Comparison of ENCODE assay signal across 8 cellular contexts in genomic region chr18:48408727-48409590, GRCh38. TPM values are rescaled to one million over a fixed set of nuclear protein-coding genes. Genes with fewer than 3 reads are reported as not detected.
DNase-seq lines count a peak whose midpoint lies in the region; ATAC-seq and TF ChIP-seq lines count a peak whose summit lies in the region.

TSS of gene ZBTB7C (minus strand) at chr18:48409383.

- H3K9me3 ChIP-seq in ascending aorta (no peaks in the 10 kb centered on the region), iPS DF 6.9 (ENCODE audit: control insufficient read depth, insufficient read depth, low read length) (no peaks in the 10 kb centered on the region)

- H3K27ac ChIP-seq in ascending aorta (peak within 1 kb of the TSS; percentile 91 to 92), iPS DF 6.9 (ENCODE audit: low read length) (no peak within 1 kb of the TSS)

- no CpG with 5 or more reads among the region's 136 CpGs for whole genome bisulfite sequencing in iPS DF 6.9 (ENCODE audit: insufficient coverage, insufficient read length)

- H3K27me3 ChIP-seq in ascending aorta (no peaks in the 10 kb centered on the region), iPS DF 6.9 (ENCODE audit: control insufficient read depth, insufficient read depth, low read length) (peaks cover 28% of the 10 kb centered on the region)

- peaks cover 4 to 16% of the 10 kb centered on the region in 2 donors for H3K4me1 ChIP-seq in ascending aorta
- H3K4me1 ChIP-seq in iPS DF 6.9 (ENCODE audit: control insufficient read depth, insufficient read depth, low read length): peaks cover 7% of the 10 kb centered on the region

- H3K4me3 ChIP-seq in ascending aorta: peak within 1 kb of the TSS; percentile 95 to 98
- peak within 1 kb of the TSS; percentile 69 for H3K4me3 ChIP-seq in iPS DF 6.9 (ENCODE audit: low read length)
- peak within 1 kb of the TSS; percentile 65 for H3K4me3 ChIP-seq in retinal pigment epithelial cell (ENCODE audit: low read length)

- ATAC-seq in GM18502 (IDR thresholded peaks at IDR 0.05; ENCODE audit: poor library complexity, unreplicated experiment): peak; percentile 37

- TF ChIP-seq CTCF in ascending aorta (IDR thresholded peaks at IDR 0.05): no peak
- no peak for TF ChIP-seq CTCF in retinal pigment epithelial cell (conservative IDR thresholded peaks at IDR 0.05; ENCODE audit: low read depth, low read length)

- intact Hi-C loops in ascending aorta (cut with DNase I): loop anchor here (1.0 to 5.0 kb wide), 3 partner anchors 67 to 478 kb away; no protein-coding TSS in a partner anchor

- no peaks in the 10 kb centered on the region for H3K36me3 ChIP-seq in ascending aorta
- H3K36me3 ChIP-seq in iPS DF 6.9 (ENCODE audit: control insufficient read depth, insufficient read depth, low read length): no peaks in the 10 kb centered on the region

- DNase-seq in AG08396 (ENCODE audit: low spot score): peak; percentile 69
- DNase-seq in NCI-H2171 treated with DMSO at 0.1 percent for 48 hours (lab: John Stamatoyannopoulos, UW): peak; percentile 9
- no peak for DNase-seq in ascending aorta (ENCODE audit: low spot score in 2 of 2)
- DNase-seq in iPS DF 6.9 (ENCODE audit: low read depth, low spot score): no peak
- DNase-seq in retinal pigment epithelial cell (ENCODE audit: low read depth): no peak
- DNase-seq in SW 1271 (lab: John Stamatoyannopoulos, UW): no peak
- DNase-seq in cerebellar cortex (ENCODE audit: low spot score): no peak

RNA-seq across cellular contexts. Expression of gene ZBTB7C, which starts in this region (rescaled TPM):
- total RNA-seq in ascending aorta: 8.1 TPM

Comparison
In these comparisons a context has a peak if more than half of its experiments do, and no peak if none do; other contexts are left out.
1. DNase-seq: peak in AG08396 (single experiment) and NCI-H2171 treated with DMSO at 0.1 percent for 48 hours (single experiment); none in ascending aorta (0 of 2), iPS DF 6.9 (single experiment), retinal pigment epithelial cell (single experiment), SW 1271 (0 of 2) and cerebellar cortex (single experiment).
2. Peak in every context shown above with its lines, with median percentiles within 50 percentile points of each other: H3K4me3 ChIP-seq.